ENCODE assay signal across 22 cellular contexts in genomic region chr1:158124034-158124433, GRCh38. TPM values are rescaled to one million over a fixed set of nuclear protein-coding genes. Genes with fewer than 3 reads are reported as not detected.
DNase-seq lines count a peak whose midpoint lies in the region; ATAC-seq lines count a peak whose summit lies in the region.
"Had no signal": no experiment of that assay in that cellular context is flagged by ENCODE, and none has a peak within 500 bp of the region (broad histone marks: within the 10 kb centered on the region; RNA-seq: fewer than 3 reads in every experiment).

No MANE protein-coding gene starts in this region.

- no peak overlapping the region for H3K27ac Mint-ChIP-seq in immature natural killer cell
- H3K27ac Mint-ChIP-seq: activated B cell treated with CpG ODN at 0.5 μM for 24 hours had no signal

- no peaks in the 10 kb centered on the region for H3K36me3 Mint-ChIP-seq in immature natural killer cell

- ATAC-seq in GM18909 (IDR thresholded peaks at IDR 0.05; ENCODE audit: poor library complexity, unreplicated experiment), result no peak
- ATAC-seq: left lobe of liver, Right ventricle myocardium inferior had no signal

- H3K27me3 Mint-ChIP-seq in immature natural killer cell (ENCODE audit: low read depth in 3 of 3), result peaks cover 2 to 39% (median 16%) of the 10 kb centered on the region in 3 donors

- no peak overlapping the region for H3K4me3 Mint-ChIP-seq in immature natural killer cell
- H3K4me3 Mint-ChIP-seq: activated B cell treated with CpG ODN at 0.5 μM for 24 hours had no signal

- DNase-seq in ELR (ENCODE audit: low read depth) (peak; percentile 38), NCI-H345 treated with DMSO at 0.1 percent for 48 hours (lab: John Stamatoyannopoulos, UW; ENCODE audit: unreplicated experiment) (peak; percentile 4), dermis blood vessel endothelial cell (peak; percentile 69), lung microvascular endothelial cell (ENCODE audit: low read depth in 2 of 2) (peak; percentile 17 to 47), amniotic stem cell (lab: John Stamatoyannopoulos, UW) (no peak), immature natural killer cell (no peak), NCI-H446 treated with DMSO at 0.1 percent for 48 hours (lab: John Stamatoyannopoulos, UW) (no peak)
- DNase-seq: activated B cell treated with CpG ODN at 0.5 μM for 24 hours; activated effector memory CD4-positive, alpha-beta T cell treated with Interleukin-2 at 50 U/mL for 16 hours; anterior cingulate cortex; cortex of kidney; H7; heart right ventricle; MG63; NCI-H2081 treated with DMSO at 0.1 percent for 48 hours; stimulated activated CD4-positive, alpha-beta T cell treated with anti-CD3 and anti-CD28 coated beads, Interleukin-4, amount 100 ng/mL, for 1 hour; stimulated activated CD8-positive, alpha-beta memory T cell treated with anti-CD3 and anti-CD28 coated beads, Interleukin-4, amount 100 ng/mL, for 48 hours had no signal

- peaks cover 0 to 16% of the 10 kb centered on the region in 2 donors for H3K4me1 Mint-ChIP-seq in immature natural killer cell

- H3K9me3 Mint-ChIP-seq in immature natural killer cell, result no peaks in the 10 kb centered on the region
- H3K9me3 Mint-ChIP-seq: activated B cell treated with CpG ODN at 0.5 μM for 24 hours had no signal

RNA-seq across cellular contexts. Expression of gene CD1D, which starts 56.7 kb away (rescaled TPM):
- not detected in 2 replicates for total RNA-seq in dermis blood vessel endothelial cell
- under 0.01 TPM in 2 replicates for total RNA-seq in lung microvascular endothelial cell
- 1 to 10 TPM in 2 of 3 donors, not detected in 1; 2.9 to 8.7 TPM for polyA plus RNA-seq in immature natural killer cell
- total RNA-seq: osteocyte; T-helper 1 cell treated with Interleukin-12 subunit alpha and Interleukin-12 subunit beta and Interleukin-4 antibody, amounts not matched to agents 30 ng/mL and 1 ng/mL, for 36 hours had no signal

Comparison
In these comparisons a context has a peak if more than half of its experiments do, and no peak if none do; other contexts are left out.
1. DNase-seq: peak in ELR (single experiment), NCI-H345 treated with DMSO at 0.1 percent for 48 hours (single experiment), dermis blood vessel endothelial cell (single experiment) and lung microvascular endothelial cell (2 of 2); none in amniotic stem cell (single experiment), immature natural killer cell (0 of 3) and NCI-H446 treated with DMSO at 0.1 percent for 48 hours (single experiment).